In genomic region chr22:48448821-48449220, GRCh38 we compare ENCODE assay signal across 22 cellular contexts.
"Had no signal": no experiment of that assay in that cellular context is flagged by ENCODE, and none has a peak within 500 bp of the region (broad histone marks: within the 10 kb centered on the region; RNA-seq: fewer than 3 reads in every experiment).

No MANE protein-coding gene starts in this region.

- ATAC-seq: left lung; naive thymus-derived CD8-positive, alpha-beta T cell; pancreas; stimulated activated memory B cell treated with anti-CD40 and anti-IgM and Interleukin-4, amounts not matched to agents 10 μg/mL and 1 μg/mL and 100 μg/mL, for 72 hours; stimulated activated naive CD8-positive, alpha-beta T cell treated with anti-CD3 and anti-CD28 coated beads, Interleukin-15, Interleukin-2, amounts not matched to agents 100 U/mL and 50 U/mL, for 24 hours had no signal

- H3K27me3 ChIP-seq: pancreas, right atrium auricular region, upper lobe of left lung, vagina had no signal

- H3K9me3 ChIP-seq: esophagus muscularis mucosa, left lung, pancreas, right atrium auricular region, sigmoid colon, thoracic aorta, tibial nerve, upper lobe of left lung, vagina had no signal

- H3K36me3 ChIP-seq: esophagus muscularis mucosa, left lung, pancreas, right atrium auricular region, sigmoid colon, thoracic aorta, tibial nerve, upper lobe of left lung, vagina had no signal

- H3K4me1 ChIP-seq: esophagus muscularis mucosa, left lung, pancreas, right atrium auricular region, sigmoid colon, tibial nerve, vagina had no signal

- H3K4me3 ChIP-seq: coronary artery, esophagus muscularis mucosa, left lung, pancreas, right atrium auricular region, sigmoid colon, thoracic aorta, tibial nerve, upper lobe of left lung, vagina had no signal

- DNase-seq: dermis blood vessel endothelial cell; effector memory CD4-positive, alpha-beta T cell; hypothalamus; immature natural killer cell; islet precursor cell; left lung; naive thymus-derived CD8-positive, alpha-beta T cell; nephron progenitor cell; occipital lobe; sigmoid colon; stimulated activated CD4-positive, alpha-beta T cell treated with anti-CD3 and anti-CD28 coated beads, Interleukin-4, amount 100 ng/mL, for 4 hours; stimulated activated naive CD8-positive, alpha-beta T cell treated with anti-CD3 and anti-CD28 coated beads, Interleukin-15, Interleukin-2, amounts not matched to agents 100 U/mL and 50 U/mL, for 24 hours; substantia nigra had no signal

- H3K27ac ChIP-seq: coronary artery, esophagus muscularis mucosa, left lung, pancreas, right atrium auricular region, sigmoid colon, thoracic aorta, tibial nerve, upper lobe of left lung, vagina had no signal
